Comparison of ENCODE assay signal across 9 cellular contexts in genomic region chr3:12947504-12948369, GRCh38.
DNase-seq lines count a peak whose midpoint lies in the region; ATAC-seq and TF ChIP-seq lines count a peak whose summit lies in the region.
"Had no signal": no experiment of that assay in that cellular context is flagged by ENCODE, and none has a peak within 500 bp of the region (broad histone marks: within the 10 kb centered on the region; RNA-seq: fewer than 3 reads in every experiment).

No MANE protein-coding gene starts in this region.

- H3K4me1 ChIP-seq in hepatocyte (ENCODE audit: insufficient read depth) (peaks cover 24% of the 10 kb centered on the region), tibial nerve (peaks cover 5 to 92% (median 63%) of the 10 kb centered on the region in 4 donors), esophagus squamous epithelium (peaks cover 40 to 83% (median 58%) of the 10 kb centered on the region in 3 donors)

- H3K4me3 ChIP-seq in hepatocyte (no peak overlapping the region), tibial nerve (no peak overlapping the region), esophagus squamous epithelium (no peak overlapping the region)

- 83% methylated on average over 7 of the region's 7 CpGs for WGBS in hepatocyte (ENCODE audit: low lambda C conversion rate, missing lambda C conversion rate)
- WGBS in tibial nerve, 2 donors: 58 to 60% methylated on average over 6 to 7 of the region's 7 CpGs
- 0 to 37% methylated on average over 2 of the region's 7 CpGs for WGBS in esophagus squamous epithelium, 2 donors

- no peak overlapping the region for H3K4me3 Mint-ChIP-seq in activated CD4-positive, alpha-beta T cell treated with anti-CD3 and anti-CD28 coated beads for 36 hours

- CTCF ChIA-PET in activated CD4-positive, alpha-beta T cell treated with anti-CD3 and anti-CD28 coated beads for 36 hours (lab: Charles Lee): interaction anchor here (0.9 to 2.3 kb wide), 3 partner anchors 12 to 48 kb away, joined by 3 to 8 read pairs (median 3); no protein-coding TSS in a partner anchor

- POLR2A ChIA-PET in activated CD4-positive, alpha-beta T cell treated with anti-CD3 and anti-CD28 coated beads for 36 hours (lab: Charles Lee): no interaction called here

- TF ChIP-seq POLR2A in tibial nerve (IDR thresholded peaks at IDR 0.05): no peak
- no peak for TF ChIP-seq POLR2A in esophagus squamous epithelium (IDR thresholded peaks at IDR 0.05)

- peak overlapping the region; percentile 40 for H3K4me2 ChIP-seq in hepatocyte

- TF ChIP-seq EP300 in tibial nerve (IDR thresholded peaks at IDR 0.05): no peak

- DNase-seq in activated CD4-positive, alpha-beta T cell treated with anti-CD3 and anti-CD28 coated beads for 36 hours: no peak
- DNase-seq in activated CD4-positive, alpha-beta T cell treated with anti-CD3 and anti-CD28 coated beads, Interleukin-2, amount 50 U/mL, for 1 hour: no peak
- DNase-seq in hepatocyte (ENCODE audit: low spot score): peak; percentile 70
- DNase-seq in tibial nerve (ENCODE audit: low spot score in 2 of 2): peak; percentile 40 to 42
- DNase-seq in esophagus squamous epithelium (lab: John Stamatoyannopoulos, UW): no peak
- DNase-seq in NAMALWA (ENCODE audit: low spot score): no peak
- DNase-seq: NCI-H748 treated with DMSO at 0.1 percent for 48 hours had no signal

- H3K9me3 Mint-ChIP-seq in activated CD4-positive, alpha-beta T cell treated with anti-CD3 and anti-CD28 coated beads for 36 hours (ENCODE audit: low read depth): no peaks in the 10 kb centered on the region

- H3K27ac Mint-ChIP-seq in activated CD4-positive, alpha-beta T cell treated with anti-CD3 and anti-CD28 coated beads for 36 hours: peak overlapping the region; percentile 42

- H3K9me2 ChIP-seq in hepatocyte (replicated peaks; ENCODE audit: insufficient read depth): no peaks in the 10 kb centered on the region

- H3K4me1 Mint-ChIP-seq in activated CD4-positive, alpha-beta T cell treated with anti-CD3 and anti-CD28 coated beads for 36 hours: peaks cover 44% of the 10 kb centered on the region

- no peaks in the 10 kb centered on the region for H3K27me3 Mint-ChIP-seq in activated CD4-positive, alpha-beta T cell treated with anti-CD3 and anti-CD28 coated beads for 36 hours

- ATAC-seq in activated CD4-positive, alpha-beta T cell treated with anti-CD3 and anti-CD28 coated beads for 36 hours: no peak
- ATAC-seq in HG02973 (IDR thresholded peaks at IDR 0.05; ENCODE audit: unreplicated experiment): no peak

- no peaks in the 10 kb centered on the region for H3K36me3 Mint-ChIP-seq in activated CD4-positive, alpha-beta T cell treated with anti-CD3 and anti-CD28 coated beads for 36 hours (ENCODE audit: low read depth)

- H3K36me3 ChIP-seq in hepatocyte (replicated peaks; ENCODE audit: insufficient read depth, low read depth) (no peaks in the 10 kb centered on the region), tibial nerve (no peaks in the 10 kb centered on the region), esophagus squamous epithelium (no peaks in the 10 kb centered on the region)

- H3K27me3 ChIP-seq in hepatocyte (no peaks in the 10 kb centered on the region), tibial nerve (no peaks in the 10 kb centered on the region), esophagus squamous epithelium (no peaks in the 10 kb centered on the region)

- H3K27ac ChIP-seq in VCaP (peak overlapping the region; percentile 37), hepatocyte (peak overlapping the region; percentile 43), tibial nerve (peak overlapping the region in 2 of 4 donors; percentile 72 to 85), esophagus squamous epithelium (peak overlapping the region in 2 of 4 donors; percentile 36 to 50)

- no peak overlapping the region for H2AFZ ChIP-seq in hepatocyte

- TF ChIP-seq CTCF in VCaP (conservative IDR thresholded peaks at IDR 0.05): no peak
- no peak for TF ChIP-seq CTCF in hepatocyte (IDR thresholded peaks at IDR 0.05; ENCODE audit: poor library complexity)
- no peak for TF ChIP-seq CTCF in tibial nerve (IDR thresholded peaks at IDR 0.05)
- TF ChIP-seq CTCF in esophagus squamous epithelium (IDR thresholded peaks at IDR 0.05): no peak

- H3K9me3 ChIP-seq in hepatocyte (ENCODE audit: low read depth) (no peaks in the 10 kb centered on the region), tibial nerve (no peaks in the 10 kb centered on the region), esophagus squamous epithelium (no peaks in the 10 kb centered on the region)

- intact Hi-C loops in activated CD4-positive, alpha-beta T cell treated with anti-CD3 and anti-CD28 coated beads for 36 hours (cut with DNase I, micrococcal nuclease): loop anchor here in 1 of 2 experiments (5.0 kb wide), 1 partner anchor 35 kb away; no protein-coding TSS in a partner anchor
- intact Hi-C loops in esophagus squamous epithelium (cut with DNase I): no loop called here

- peaks cover 46% of the 10 kb centered on the region for H4K20me1 ChIP-seq in hepatocyte (ENCODE audit: insufficient read depth, poor library complexity, severe bottlenecking)

- peaks cover 75% of the 10 kb centered on the region for H3K79me2 ChIP-seq in hepatocyte

Comparison
In these comparisons a context has a peak if more than half of its experiments do, and no peak if none do; other contexts are left out.
1. DNase-seq: peak in hepatocyte (single experiment) and tibial nerve (2 of 2); none in activated CD4-positive, alpha-beta T cell treated with anti-CD3 and anti-CD28 coated beads for 36 hours (single experiment), activated CD4-positive, alpha-beta T cell treated with anti-CD3 and anti-CD28 coated beads, Interleukin-2, amount 50 U/mL, for 1 hour (single experiment), esophagus squamous epithelium (single experiment) and NAMALWA (single experiment).